ENCODE assay signal across 12 cellular contexts in the genomic region with DNA sequence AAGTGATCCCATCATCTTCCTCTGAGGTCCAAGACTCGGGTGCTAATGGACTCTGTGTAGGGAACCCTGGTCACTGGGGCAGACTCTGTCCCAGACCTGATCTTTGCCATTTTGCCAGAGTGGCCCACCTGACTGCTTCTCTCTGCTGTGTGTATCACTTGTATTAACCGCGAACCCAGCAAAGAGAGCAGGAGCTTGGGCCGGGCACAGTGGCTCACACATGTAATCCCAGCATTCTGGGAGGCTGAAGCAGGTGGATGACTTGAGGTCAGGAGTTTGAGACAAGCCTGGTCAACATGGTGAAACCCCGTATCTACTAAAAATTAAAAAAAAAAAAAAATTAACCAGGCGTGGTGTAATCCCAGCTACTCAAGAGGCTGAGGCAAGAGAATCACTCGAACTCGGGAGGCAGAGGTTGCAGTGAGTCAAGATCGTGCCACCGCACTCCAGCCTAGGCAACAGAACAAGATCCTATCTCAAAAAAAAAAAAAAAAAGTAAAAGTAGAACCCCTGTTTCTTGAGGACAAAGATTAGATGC. TPM values are rescaled to one million over a fixed set of nuclear protein-coding genes. Genes with fewer than 3 reads are reported as not detected.
A peak's percentile ranks its signal among the peaks of the same experiment; 100 is the strongest.
DNase-seq lines count a peak whose midpoint lies in the region; ATAC-seq, FAIRE-seq and TF ChIP-seq lines count a peak whose summit lies in the region.
"Had no signal": no experiment of that assay in that cellular context is flagged by ENCODE, and none has a peak within 500 bp of the region (broad histone marks: within the 10 kb centered on the region; RNA-seq: fewer than 3 reads in every experiment).

No MANE protein-coding gene starts in this region.

- H3K4me2 ChIP-seq in HCT116 (ENCODE audit: low read length) = peak overlapping the region; percentile 79
- peak overlapping the region; percentile 64 for H3K4me2 ChIP-seq in keratinocyte (ENCODE audit: control insufficient read depth, extremely low read depth, insufficient read depth, low read depth, low read length)

- H3K9me3 ChIP-seq in CD4-positive, CD25-positive, alpha-beta regulatory T cell (ENCODE audit: control insufficient read depth in 2 of 2, low read length in 2 of 2) = no peaks in the 10 kb centered on the region
- no peaks in the 10 kb centered on the region for H3K9me3 ChIP-seq in HCT116 (ENCODE audit: control insufficient read depth in 1 of 2, insufficient read depth in 1 of 2, low read depth in 1 of 2, low read length in 2 of 2)
- no peaks in the 10 kb centered on the region for H3K9me3 ChIP-seq in keratinocyte (ENCODE audit: control insufficient read depth, low read depth, low read length)
- H3K9me3 ChIP-seq: colonic mucosa had no signal

- H3K4me3 ChIP-seq in CD4-positive, CD25-positive, alpha-beta regulatory T cell (ENCODE audit: low read depth, low read length) = no peak overlapping the region
- H3K4me3 ChIP-seq in HCT116 (replicated peaks in 1 of 2; ENCODE audit: low read depth in 1 of 2, low read length in 2 of 2) (peak overlapping the region in 1 of 2 experiments; percentile 49; a peak in 2 of 4 replicates), keratinocyte (ENCODE audit: control insufficient read depth in 2 of 3, extremely low read depth in 1 of 3, insufficient read depth in 2 of 3, low read depth in 1 of 3, low read length in 3 of 3) (no peak overlapping the region)
- H3K4me3 ChIP-seq: colonic mucosa had no signal

- dilution Hi-C loops in keratinocyte (cut with MboI; ENCODE audit: extremely low pct_ligation_motif_present, low sequenced_read_pairs) = no loop called here

- TF ChIP-seq CTCF in HCT116 (IDR thresholded peaks at IDR 0.05 in 2 of 3, conservative IDR thresholded peaks at IDR 0.05 in 1 of 3; ENCODE audit: borderline replicate concordance in 1 of 3, insufficient read depth in 1 of 3, low read depth in 2 of 3, low read length in 2 of 3) (no peak), keratinocyte (optimal IDR thresholded peaks at IDR 0.05 in 1 of 3, IDR thresholded peaks at IDR 0.05 in 1 of 3, conservative IDR thresholded peaks at IDR 0.05 in 1 of 3; ENCODE audit: extremely low read depth in 1 of 3, insufficient read depth in 2 of 3, low read length in 3 of 3) (no peak)

- H3K9ac ChIP-seq in HCT116 (ENCODE audit: low read length) (peak overlapping the region; percentile 61), keratinocyte (ENCODE audit: control insufficient read depth, extremely low read depth, insufficient read depth, low read length) (peak overlapping the region; percentile 68)

- peak overlapping the region; percentile 32 to 91 (median 65) for H3K27ac Mint-ChIP-seq in CD4-positive, CD25-positive, alpha-beta regulatory T cell

- POLR2A ChIA-PET in HCT116 (lab: Charles Lee) = interaction anchor here (0.7 to 1.5 kb wide), 3 partner anchors 17 to 31 kb away, joined by 3 to 6 read pairs (median 4); no protein-coding TSS in a partner anchor

- TF ChIP-seq RAD21 in HCT116 (IDR thresholded peaks at IDR 0.05; ENCODE audit: low read depth) = no peak

- H3K4me1 ChIP-seq in CD4-positive, CD25-positive, alpha-beta regulatory T cell (ENCODE audit: control insufficient read depth, insufficient read depth, low read length, poor library complexity, severe bottlenecking) = peaks cover 47% of the 10 kb centered on the region
- H3K4me1 ChIP-seq in HCT116 (ENCODE audit: control insufficient read depth in 1 of 2, insufficient read depth in 2 of 2, low read length in 2 of 2) (peaks cover 61 to 81% of the 10 kb centered on the region in 2 experiments), keratinocyte (ENCODE audit: control insufficient read depth, extremely low read depth, insufficient read depth, low read length) (peaks cover 65% of the 10 kb centered on the region)
- H3K4me1 ChIP-seq: colonic mucosa had no signal

- no peak for FAIRE-seq in keratinocyte (lab: Jason Lieb, UNC)

- RAD21 ChIA-PET in HCT116 (lab: Charles Lee; ENCODE audit: low non-redundant PET in 1 of 2, low total read pairs in 2 of 2, uncharacterized antibody in 2 of 2, unreplicated experiment in 2 of 2) = interaction anchor here in 1 of 2 experiments (0.7 kb wide), 1 partner anchor 39 kb away, joined by 3 read pairs; no protein-coding TSS in a partner anchor

- H3K36me3 ChIP-seq in CD4-positive, CD25-positive, alpha-beta regulatory T cell (ENCODE audit: control insufficient read depth, insufficient read depth, low read length) = no peaks in the 10 kb centered on the region
- H3K36me3 ChIP-seq in HCT116 (ENCODE audit: control insufficient read depth in 1 of 2, insufficient read depth in 2 of 2, low read length in 2 of 2) (no peaks in the 10 kb centered on the region), keratinocyte (ENCODE audit: control insufficient read depth in 2 of 2, extremely low read depth in 1 of 2, insufficient read depth in 2 of 2, low read length in 2 of 2) (no peaks in the 10 kb centered on the region)
- H3K36me3 ChIP-seq: colonic mucosa had no signal

- H4K20me1 ChIP-seq in HCT116 (ENCODE audit: insufficient read depth) (no peaks in the 10 kb centered on the region), keratinocyte (ENCODE audit: control insufficient read depth, extremely low read depth, insufficient read depth, low read length) (no peaks in the 10 kb centered on the region)

- peaks cover 2% of the 10 kb centered on the region for H3K9me1 ChIP-seq in keratinocyte (ENCODE audit: control insufficient read depth, extremely low read depth, insufficient read depth, low read length)

- BruUV-seq in HCT116 (replicated peaks; lab: Mats Ljungman, UMichigan) = TSS peak; percentile 51

- H3K9me3 Mint-ChIP-seq in CD4-positive, CD25-positive, alpha-beta regulatory T cell = no peaks in the 10 kb centered on the region

- intact Hi-C loops in HCT116 (cut with micrococcal nuclease) = no loop called here

- H3K4me3 Mint-ChIP-seq in CD4-positive, CD25-positive, alpha-beta regulatory T cell = peak overlapping the region; percentile 21 to 60 (median 40)

- no peaks in the 10 kb centered on the region for H3K9me2 ChIP-seq in HCT116 (ENCODE audit: insufficient read depth)

- no peaks in the 10 kb centered on the region for H3K79me2 ChIP-seq in HCT116 (ENCODE audit: insufficient read depth, low read length)
- H3K79me2 ChIP-seq in keratinocyte (ENCODE audit: control insufficient read depth, insufficient read depth, low read length) = no peaks in the 10 kb centered on the region

- no peak overlapping the region for H2AFZ ChIP-seq in HCT116 (ENCODE audit: low read depth, low read length, poor library complexity, severe bottlenecking)
- H2AFZ ChIP-seq in keratinocyte (ENCODE audit: control insufficient read depth, low read length) = no peak overlapping the region

- H3K27ac ChIP-seq in CD4-positive, CD25-positive, alpha-beta regulatory T cell (ENCODE audit: insufficient read depth, low read length, poor library complexity, severe bottlenecking) = no peak overlapping the region
- H3K27ac ChIP-seq in HCT116 (ENCODE audit: low read depth, low read length) = peak overlapping the region; percentile 40
- peak overlapping the region; percentile 80 for H3K27ac ChIP-seq in keratinocyte (ENCODE audit: control insufficient read depth, insufficient read depth, low read length)
- H3K27ac ChIP-seq: colonic mucosa had no signal

- ATAC-seq in CD4-positive, CD25-positive, alpha-beta regulatory T cell (ENCODE audit: low read depth in 2 of 2) = no peak
- ATAC-seq in HCT116 = no peak
- ATAC-seq in GM19035 (IDR thresholded peaks at IDR 0.05; ENCODE audit: unreplicated experiment) = no peak
- ATAC-seq: right cardiac atrium had no signal

- H3K27me3 ChIP-seq in CD4-positive, CD25-positive, alpha-beta regulatory T cell (ENCODE audit: control insufficient read depth, insufficient read depth, low read length) = no peaks in the 10 kb centered on the region
- no peaks in the 10 kb centered on the region for H3K27me3 ChIP-seq in HCT116 (ENCODE audit: insufficient read depth, low read length)
- no peaks in the 10 kb centered on the region for H3K27me3 ChIP-seq in keratinocyte (ENCODE audit: control insufficient read depth, extremely low read depth, insufficient read depth, low read length)
- H3K27me3 ChIP-seq: colonic mucosa had no signal

- no peaks in the 10 kb centered on the region for H3K27me3 Mint-ChIP-seq in CD4-positive, CD25-positive, alpha-beta regulatory T cell

- CTCF ChIA-PET in HCT116 (lab: Charles Lee) = interaction anchor here (1.1 kb wide), 1 partner anchor 18 kb away, joined by 3 read pairs; no protein-coding TSS in a partner anchor

- H3K4me1 Mint-ChIP-seq in CD4-positive, CD25-positive, alpha-beta regulatory T cell = peaks cover 5 to 58% (median 39%) of the 10 kb centered on the region in 4 donors

- TF ChIP-seq POLR2A in HCT116 (IDR thresholded peaks at IDR 0.05; ENCODE audit: borderline replicate concordance, extremely low read depth, insufficient read depth, insufficient read length) = no peak

- DNase-seq in CD4-positive, CD25-positive, alpha-beta regulatory T cell = no peak
- DNase-seq in HCT116 (ENCODE audit: low read depth, low spot score) (no peak), keratinocyte (ENCODE audit: low read depth, low spot score) (no peak), NCI-H1436 (lab: John Stamatoyannopoulos, UW) (no peak), A172 (ENCODE audit: low spot score) (no peak), NCI-H1694 (lab: John Stamatoyannopoulos, UW) (no peak)
- DNase-seq in activated CD4-positive, alpha-beta T cell treated with anti-CD3 and anti-CD28 coated beads, Interleukin-2, amount 50 U/mL, for 48 hours = peak; percentile 42 to 60
- DNase-seq: colonic mucosa, DMS79 treated with DMSO at 0.1 percent for 48 hours had no signal

- no peaks in the 10 kb centered on the region for H3K36me3 Mint-ChIP-seq in CD4-positive, CD25-positive, alpha-beta regulatory T cell

RNA-seq across cellular contexts. Expression of a gene that starts 32.9 kb away (rescaled TPM):
- not detected for total RNA-seq in CD4-positive, CD25-positive, alpha-beta regulatory T cell
- polyA plus RNA-seq in CD4-positive, CD25-positive, alpha-beta regulatory T cell = not detected
- total RNA-seq in HCT116 (2021; ENCODE audit: unreplicated experiment) = 0.57 TPM
- 0.25 and 0.27 TPM in 2 replicates for polyA plus RNA-seq in HCT116 (2012)
- polyA plus RNA-seq in keratinocyte = 0.27 TPM in 1 of 3 replicates, not detected in the others
- not detected for polyA plus RNA-seq in keratinocyte (2011; ENCODE audit: low read depth)
- 0.13 and 0.25 TPM in 2 replicates for polyA plus RNA-seq in keratinocyte (2011; cell fraction: cytosol; rRNA removed)
- polyA plus RNA-seq in keratinocyte (2011; cell fraction: nucleus; rRNA removed) = 0.22 and 0.24 TPM in 2 replicates
- polyA plus RNA-seq in keratinocyte (2012; ENCODE audit: low replicate concordance) = not detected in 2 replicates
- polyA minus RNA-seq in keratinocyte = 0.13 TPM in 1 of 3 replicates, not detected in the others
- polyA minus RNA-seq in keratinocyte (2011; cell fraction: cytosol; rRNA and poly(A)+ RNA removed) = 2.1 TPM
- 1.2 TPM in 1 of 2 replicates, not detected in the other for polyA minus RNA-seq in keratinocyte (2011; cell fraction: nucleus; rRNA and poly(A)+ RNA removed)
- total RNA-seq in A172 (2014; rRNA removed; shearing (Covaris generic)) = 1.2 TPM in 1 of 2 replicates, not detected in the other
- total RNA-seq: glomerular endothelial cell had no signal

RNA-seq across cellular contexts. Expression of a gene that starts 33.4 kb away (rescaled TPM):
- 5.0 TPM for total RNA-seq in CD4-positive, CD25-positive, alpha-beta regulatory T cell
- polyA plus RNA-seq in CD4-positive, CD25-positive, alpha-beta regulatory T cell = under 1 TPM in 3 of 4 donors, not detected in 1; 0.09 to 0.39 (median 0.11) TPM
- total RNA-seq in HCT116 (2021; ENCODE audit: unreplicated experiment) = 13.8 TPM
- 11.9 and 16.8 TPM in 2 replicates for polyA plus RNA-seq in HCT116 (2012)
- 8.0 to 15.5 TPM (median 8.1 TPM) in 3 replicates for polyA plus RNA-seq in keratinocyte
- polyA plus RNA-seq in keratinocyte (2011; ENCODE audit: low read depth) = 6.4 TPM
- polyA plus RNA-seq in keratinocyte (2011; cell fraction: cytosol; rRNA removed) = 3.7 and 3.8 TPM in 2 replicates
- 21.0 and 21.5 TPM in 2 replicates for polyA plus RNA-seq in keratinocyte (2011; cell fraction: nucleus; rRNA removed)
- polyA plus RNA-seq in keratinocyte (2012; ENCODE audit: low replicate concordance) = 12.2 and 17.7 TPM in 2 replicates
- polyA minus RNA-seq in keratinocyte = 15.0 to 36.5 TPM (median 16.5 TPM) in 3 replicates
- polyA minus RNA-seq in keratinocyte (2011; cell fraction: cytosol; rRNA and poly(A)+ RNA removed) = 11.1 TPM
- 22.6 and 23.0 TPM in 2 replicates for polyA minus RNA-seq in keratinocyte (2011; cell fraction: nucleus; rRNA and poly(A)+ RNA removed)
- 12.6 and 14.3 TPM in 2 replicates for total RNA-seq in A172 (2014; rRNA removed; shearing (Covaris generic))

Comparison
In these comparisons a context has a peak if more than half of its experiments do, and no peak if none do; other contexts are left out.
1. DNase-seq: peak in activated CD4-positive, alpha-beta T cell treated with anti-CD3 and anti-CD28 coated beads, Interleukin-2, amount 50 U/mL, for 48 hours (2 of 2); none in CD4-positive, CD25-positive, alpha-beta regulatory T cell (0 of 3), HCT116 (single experiment), keratinocyte (single experiment), NCI-H1436 (single experiment), A172 (single experiment) and NCI-H1694 (single experiment).